Comparison of ENCODE assay signal across 2 cellular contexts in the genomic region with DNA sequence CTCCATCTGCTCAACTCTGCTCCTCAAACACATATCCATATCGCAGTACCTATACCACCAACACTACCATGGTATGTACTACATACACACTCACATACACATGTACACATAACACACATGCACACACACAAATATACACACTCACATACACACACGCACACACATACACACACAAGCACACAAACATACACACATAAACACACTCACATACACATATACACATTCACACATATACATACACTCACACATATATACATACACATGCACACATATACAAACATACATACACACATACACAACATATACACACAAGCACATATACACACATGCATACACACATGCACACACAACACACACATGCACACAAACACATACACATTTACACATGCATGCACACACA.
TF ChIP-seq lines count a peak whose summit lies in the region.

No MANE protein-coding gene starts in this region.

TF ChIP-seq in HepG2, 621 proteins besides CTCF, POLR2A, EP300 and RAD21 (continued from another document):
- no peak for TF ChIP-seq SIX1 (CRISPR knock-in tag; IDR thresholded peaks at IDR 0.05; ENCODE audit: borderline replicate concordance)
- TF ChIP-seq ERF (CRISPR knock-in tag; IDR thresholded peaks at IDR 0.05) = no peak
- TF ChIP-seq TCF7 (IDR thresholded peaks at IDR 0.05; ENCODE audit: low read depth) = no peak
- TF ChIP-seq HES4 (CRISPR knock-in tag; IDR thresholded peaks at IDR 0.05; ENCODE audit: borderline replicate concordance) = no peak
- no peak for TF ChIP-seq ZNF296 (CRISPR knock-in tag; conservative IDR thresholded peaks at IDR 0.05)
- TF ChIP-seq ZNF232 (CRISPR knock-in tag; IDR thresholded peaks at IDR 0.05; ENCODE audit: borderline replicate concordance) = no peak
- no peak for TF ChIP-seq KMT2B (CRISPR knock-in tag; IDR thresholded peaks at IDR 0.05)
- TF ChIP-seq FIP1L1 (IDR thresholded peaks at IDR 0.05; ENCODE audit: borderline replicate concordance, insufficient read depth, low read depth, low read length) = no peak
- TF ChIP-seq SOX6 (IDR thresholded peaks at IDR 0.05) = no peak
- no peak for TF ChIP-seq SOX6 (CRISPR knock-in tag; IDR thresholded peaks at IDR 0.05)
- TF ChIP-seq THAP11 (CRISPR knock-in tag; IDR thresholded peaks at IDR 0.05) = no peak
- no peak for TF ChIP-seq ZNF782 (CRISPR knock-in tag; IDR thresholded peaks at IDR 0.05; ENCODE audit: borderline replicate concordance)
- TF ChIP-seq ATF7 (IDR thresholded peaks at IDR 0.05) = no peak
- no peak for TF ChIP-seq ATF7 (CRISPR knock-in tag; IDR thresholded peaks at IDR 0.05)
- no peak for TF ChIP-seq SP5 (CRISPR knock-in tag; IDR thresholded peaks at IDR 0.05; ENCODE audit: borderline replicate concordance, low read depth)
- no peak for TF ChIP-seq ZFP41 (CRISPR knock-in tag; IDR thresholded peaks at IDR 0.05; ENCODE audit: borderline replicate concordance)

TF ChIP-seq in H1, 55 proteins besides CTCF, POLR2A, EP300 and RAD21 (continued from another document):
- no peak for TF ChIP-seq SIN3A (conservative IDR thresholded peaks at IDR 0.05 in 1 of 2, IDR thresholded peaks at IDR 0.05 in 1 of 2; ENCODE audit: low read depth in 1 of 2, low read length in 2 of 2)
- TF ChIP-seq SUZ12 (IDR thresholded peaks at IDR 0.05; ENCODE audit: low read length) = no peak
- TF ChIP-seq JUND (IDR thresholded peaks at IDR 0.05; ENCODE audit: low read length) = no peak
- no peak for TF ChIP-seq CBX8 (IDR thresholded peaks at IDR 0.05; ENCODE audit: borderline replicate concordance, low read depth, low read length)
- no peak for TF ChIP-seq ASH2L (IDR thresholded peaks at IDR 0.05; ENCODE audit: low read length)
